13 cellular contexts compared by ENCODE assay signal in the genomic region with DNA sequence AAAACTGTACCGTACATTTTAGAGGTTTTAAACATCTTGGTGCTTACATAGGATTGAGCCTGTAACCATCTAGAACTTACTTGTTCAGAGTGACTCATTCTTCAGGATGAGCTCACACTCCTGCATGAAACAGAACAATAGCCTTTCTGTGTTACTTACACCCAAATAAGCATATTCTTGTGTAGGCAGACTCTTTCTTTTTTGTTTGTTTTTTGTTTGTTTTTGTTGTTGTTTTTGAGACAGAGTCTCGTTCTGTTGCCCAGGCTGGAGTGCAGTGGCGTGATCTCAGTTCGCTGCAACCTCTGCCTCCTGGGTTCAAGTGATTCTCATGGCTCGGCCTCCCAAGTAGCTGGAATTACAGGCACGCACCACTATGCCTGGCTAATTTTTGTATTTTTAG. TPM values are rescaled to one million over a fixed set of nuclear protein-coding genes. Genes with fewer than 3 reads are reported as not detected.
DNase-seq lines count a peak whose midpoint lies in the region; ATAC-seq and TF ChIP-seq lines count a peak whose summit lies in the region.
"Had no signal": no experiment of that assay in that cellular context is flagged by ENCODE, and none has a peak within 500 bp of the region (broad histone marks: within the 10 kb centered on the region; RNA-seq: fewer than 3 reads in every experiment).

No MANE protein-coding gene starts in this region.

- no peaks in the 10 kb centered on the region for H3K36me3 ChIP-seq in thyroid gland
- H3K36me3 ChIP-seq: neutrophil had no signal

- no peak for TF ChIP-seq CTCF in foreskin keratinocyte (conservative IDR thresholded peaks at IDR 0.05)
- TF ChIP-seq CTCF in thyroid gland (IDR thresholded peaks at IDR 0.05), result no peak
- no peak for TF ChIP-seq CTCF in progenitor cell of endocrine pancreas (IDR thresholded peaks at IDR 0.05; ENCODE audit: unreplicated experiment)

- no peaks in the 10 kb centered on the region for H3K9me3 ChIP-seq in thyroid gland
- H3K9me3 ChIP-seq: neutrophil had no signal

- peak overlapping the region; percentile 0 for H3K27ac Mint-ChIP-seq in activated naive CD4-positive, alpha-beta T cell treated with anti-CD3 and anti-CD28 coated beads, Interleukin-2, amount 50 U/mL, for 24 hours
- H3K27ac Mint-ChIP-seq in activated T-helper 17 cell treated with anti-CD3 and anti-CD28 coated beads, Interleukin-2, amount 50 U/mL, for 72 hours, result peak overlapping the region; percentile 80
- no peak overlapping the region for H3K27ac Mint-ChIP-seq in progenitor cell of endocrine pancreas

- H3K9me3 Mint-ChIP-seq in activated naive CD4-positive, alpha-beta T cell treated with anti-CD3 and anti-CD28 coated beads, Interleukin-2, amount 50 U/mL, for 24 hours, result no peaks in the 10 kb centered on the region
- H3K9me3 Mint-ChIP-seq in activated T-helper 17 cell treated with anti-CD3 and anti-CD28 coated beads, Interleukin-2, amount 50 U/mL, for 72 hours, result no peaks in the 10 kb centered on the region
- peaks cover 5% of the 10 kb centered on the region for H3K9me3 Mint-ChIP-seq in progenitor cell of endocrine pancreas (ENCODE audit: low read depth)

- H3K27me3 Mint-ChIP-seq in activated naive CD4-positive, alpha-beta T cell treated with anti-CD3 and anti-CD28 coated beads, Interleukin-2, amount 50 U/mL, for 24 hours, result no peaks in the 10 kb centered on the region
- H3K27me3 Mint-ChIP-seq in activated T-helper 17 cell treated with anti-CD3 and anti-CD28 coated beads, Interleukin-2, amount 50 U/mL, for 72 hours, result no peaks in the 10 kb centered on the region
- H3K27me3 Mint-ChIP-seq in progenitor cell of endocrine pancreas, result peaks cover 3% of the 10 kb centered on the region

- H3K27ac ChIP-seq in foreskin keratinocyte (peak overlapping the region; percentile 14), thyroid gland (peak overlapping the region in 2 of 3 donors; percentile 14 to 38)
- H3K27ac ChIP-seq: C4-2B, neutrophil had no signal

- H3K36me3 Mint-ChIP-seq in activated naive CD4-positive, alpha-beta T cell treated with anti-CD3 and anti-CD28 coated beads, Interleukin-2, amount 50 U/mL, for 24 hours, result no peaks in the 10 kb centered on the region
- H3K36me3 Mint-ChIP-seq in activated T-helper 17 cell treated with anti-CD3 and anti-CD28 coated beads, Interleukin-2, amount 50 U/mL, for 72 hours (ENCODE audit: low read depth), result no peaks in the 10 kb centered on the region
- no peaks in the 10 kb centered on the region for H3K36me3 Mint-ChIP-seq in progenitor cell of endocrine pancreas (ENCODE audit: insufficient read depth)

- 76 to 82% methylated on average over 6 of the region's 6 CpGs for WGBS in thyroid gland, 2 donors

- no peak for DNase-seq in activated naive CD4-positive, alpha-beta T cell (lab: John Stamatoyannopoulos, UW)
- DNase-seq in foreskin keratinocyte (peak; percentile 63 to 78), thyroid gland (no peak), progenitor cell of endocrine pancreas (ENCODE audit: low spot score, unreplicated experiment) (no peak), cerebellar nuclear complex (lab: John Stamatoyannopoulos, UW) (no peak), SKM-1 treated with dmso at 0.1 percent for 144 hours (lab: John Stamatoyannopoulos, UW; ENCODE audit: unreplicated experiment) (no peak)
- DNase-seq: activated CD4-positive, alpha-beta T cell treated with anti-CD3 and anti-CD28 coated beads, Interleukin-2, amount 50 U/mL, for 1 hour; stimulated activated naive CD4-positive, alpha-beta T cell had no signal

- H3K27me3 ChIP-seq in foreskin keratinocyte, result no peaks in the 10 kb centered on the region
- H3K27me3 ChIP-seq in thyroid gland, result no peaks in the 10 kb centered on the region
- H3K27me3 ChIP-seq: neutrophil had no signal

- no peak overlapping the region for H3K4me3 ChIP-seq in thyroid gland (replicated peaks in 1 of 3)

- no peak overlapping the region for H3K4me3 Mint-ChIP-seq in activated naive CD4-positive, alpha-beta T cell treated with anti-CD3 and anti-CD28 coated beads, Interleukin-2, amount 50 U/mL, for 24 hours
- H3K4me3 Mint-ChIP-seq in activated T-helper 17 cell treated with anti-CD3 and anti-CD28 coated beads, Interleukin-2, amount 50 U/mL, for 72 hours, result peak overlapping the region; percentile 41
- H3K4me3 Mint-ChIP-seq in progenitor cell of endocrine pancreas (ENCODE audit: low read depth), result no peak overlapping the region

- peaks cover 91% of the 10 kb centered on the region for H3K4me1 Mint-ChIP-seq in activated naive CD4-positive, alpha-beta T cell treated with anti-CD3 and anti-CD28 coated beads, Interleukin-2, amount 50 U/mL, for 24 hours
- peaks cover 42% of the 10 kb centered on the region for H3K4me1 Mint-ChIP-seq in activated T-helper 17 cell treated with anti-CD3 and anti-CD28 coated beads, Interleukin-2, amount 50 U/mL, for 72 hours
- H3K4me1 Mint-ChIP-seq in progenitor cell of endocrine pancreas (ENCODE audit: low read depth), result peaks cover 12% of the 10 kb centered on the region

- intact Hi-C loops in thyroid gland (cut with DNase I), result no loop called here

- no peak for TF ChIP-seq POLR2A in thyroid gland (IDR thresholded peaks at IDR 0.05)

- H3K4me1 ChIP-seq in foreskin keratinocyte, result peaks cover 3% of the 10 kb centered on the region
- peaks cover 7 to 18% of the 10 kb centered on the region in 2 donors for H3K4me1 ChIP-seq in thyroid gland

- peak; percentile 78 for ATAC-seq in activated T-helper 17 cell treated with anti-CD3 and anti-CD28 coated beads, Interleukin-2, amount 50 U/mL, for 72 hours (replicated peaks)
- peak; percentile 92 for ATAC-seq in foreskin keratinocyte

RNA-seq across cellular contexts. Expression of gene CA6, which starts 3.8 kb away (rescaled TPM):
- total RNA-seq in activated T-helper 17 cell treated with anti-CD3 and anti-CD28 coated beads, Interleukin-2, amount 50 U/mL, for 72 hours, result 1 to 10 TPM in 1 of 2 donors, under 1 TPM in 1; 0.78 to 2.2 TPM
- total RNA-seq in foreskin keratinocyte (not detected in 2 replicates), thyroid gland (not detected), progenitor cell of endocrine pancreas (not detected in 2 replicates)
- polyA plus RNA-seq in foreskin keratinocyte, result not detected in 2 replicates
- total RNA-seq: epithelial cell of proximal tubule had no signal

Comparison
In these comparisons a context has a peak if more than half of its experiments do, and no peak if none do; other contexts are left out.
1. DNase-seq: peak in foreskin keratinocyte (2 of 2); none in activated naive CD4-positive, alpha-beta T cell (0 of 4), thyroid gland (0 of 2), progenitor cell of endocrine pancreas (single experiment), cerebellar nuclear complex (0 of 2) and SKM-1 treated with dmso at 0.1 percent for 144 hours (single experiment).